In genomic region chr4:168831919-168832745, GRCh38 we compare ENCODE assay signal across 8 cellular contexts.
DNase-seq lines count a peak whose midpoint lies in the region; ATAC-seq lines count a peak whose summit lies in the region.

No MANE protein-coding gene starts in this region.

- H3K27ac ChIP-seq in epithelial cell of prostate (peak overlapping the region; percentile 75), mucosa of rectum (ENCODE audit: low read depth in 2 of 2, low read length in 2 of 2) (peak overlapping the region; percentile 82 to 85)

- no peaks in the 10 kb centered on the region for H3K9me3 ChIP-seq in mucosa of rectum (ENCODE audit: control insufficient read depth in 2 of 2, low read length in 2 of 2)

- ATAC-seq in GM18861 (IDR thresholded peaks at IDR 0.05; ENCODE audit: unreplicated experiment) (peak; percentile 86), HG03060 (IDR thresholded peaks at IDR 0.05; ENCODE audit: low read depth, unreplicated experiment) (peak; percentile 53)
- peak; percentile 81 for ATAC-seq in stimulated activated memory B cell treated with anti-CD40 and anti-IgM and Interleukin-4, amounts not matched to agents 10 μg/mL and 1 μg/mL and 100 μg/mL, for 72 hours

- in situ Hi-C loops in ACHN (cut with HindIII; ENCODE audit: low pct_ligation_motif_present, low pct_unique_long_range_greater_than_20kb, low sequenced_read_pairs): no loop called here

- H3K27ac Mint-ChIP-seq in stimulated activated memory B cell treated with anti-CD40 and anti-IgM and Interleukin-4, amounts not matched to agents 10 μg/mL and 1 μg/mL and 100 μg/mL, for 72 hours: peak overlapping the region; percentile 74

- peak; percentile 81 for DNase-seq in ACHN
- DNase-seq in NCI-H526 (lab: John Stamatoyannopoulos, UW): peak; percentile 41 to 90
- DNase-seq in activated T-cell treated with anti-CD3 and anti-CD28 coated beads for 48 hours (ENCODE audit: low read depth): peak; percentile 60
- no peak for DNase-seq in epithelial cell of prostate (ENCODE audit: low read depth, low spot score)

- H3K27me3 ChIP-seq in mucosa of rectum (ENCODE audit: control insufficient read depth in 2 of 2, insufficient read depth in 2 of 2, low read length in 2 of 2): no peaks in the 10 kb centered on the region

- H3K36me3 Mint-ChIP-seq in stimulated activated memory B cell treated with anti-CD40 and anti-IgM and Interleukin-4, amounts not matched to agents 10 μg/mL and 1 μg/mL and 100 μg/mL, for 72 hours: no peaks in the 10 kb centered on the region

- peaks cover 20% of the 10 kb centered on the region for H3K4me1 Mint-ChIP-seq in stimulated activated memory B cell treated with anti-CD40 and anti-IgM and Interleukin-4, amounts not matched to agents 10 μg/mL and 1 μg/mL and 100 μg/mL, for 72 hours

- peak overlapping the region; percentile 83 for H3K4me3 Mint-ChIP-seq in stimulated activated memory B cell treated with anti-CD40 and anti-IgM and Interleukin-4, amounts not matched to agents 10 μg/mL and 1 μg/mL and 100 μg/mL, for 72 hours

- H3K4me3 ChIP-seq in mucosa of rectum (ENCODE audit: low read length in 2 of 2): peak overlapping the region; percentile 77 to 93

- no peaks in the 10 kb centered on the region for H3K9me3 Mint-ChIP-seq in stimulated activated memory B cell treated with anti-CD40 and anti-IgM and Interleukin-4, amounts not matched to agents 10 μg/mL and 1 μg/mL and 100 μg/mL, for 72 hours

- H3K9ac ChIP-seq in mucosa of rectum (ENCODE audit: low read depth in 1 of 2, low read length in 2 of 2): peak overlapping the region; percentile 63 to 90

- H3K4me1 ChIP-seq in mucosa of rectum (ENCODE audit: control insufficient read depth in 2 of 2, insufficient read depth in 2 of 2, low read length in 2 of 2): peaks cover 10 to 13% of the 10 kb centered on the region in 2 donors

- H3K36me3 ChIP-seq in mucosa of rectum (ENCODE audit: control insufficient read depth in 2 of 2, insufficient read depth in 2 of 2, low read length in 2 of 2): peaks cover 0 to 4% of the 10 kb centered on the region in 2 donors

- H3K27me3 Mint-ChIP-seq in stimulated activated memory B cell treated with anti-CD40 and anti-IgM and Interleukin-4, amounts not matched to agents 10 μg/mL and 1 μg/mL and 100 μg/mL, for 72 hours: peaks cover 82% of the 10 kb centered on the region
